In genomic region chr7:44537442-44537841, GRCh38 we compare ENCODE assay signal across 1 cellular context.
TF ChIP-seq lines count a peak whose summit lies in the region.

No MANE protein-coding gene starts in this region.

TF ChIP-seq in K562, 482 proteins besides CTCF, POLR2A, EP300 and RAD21 (continued from another document):
- TF ChIP-seq, protein P1, sequence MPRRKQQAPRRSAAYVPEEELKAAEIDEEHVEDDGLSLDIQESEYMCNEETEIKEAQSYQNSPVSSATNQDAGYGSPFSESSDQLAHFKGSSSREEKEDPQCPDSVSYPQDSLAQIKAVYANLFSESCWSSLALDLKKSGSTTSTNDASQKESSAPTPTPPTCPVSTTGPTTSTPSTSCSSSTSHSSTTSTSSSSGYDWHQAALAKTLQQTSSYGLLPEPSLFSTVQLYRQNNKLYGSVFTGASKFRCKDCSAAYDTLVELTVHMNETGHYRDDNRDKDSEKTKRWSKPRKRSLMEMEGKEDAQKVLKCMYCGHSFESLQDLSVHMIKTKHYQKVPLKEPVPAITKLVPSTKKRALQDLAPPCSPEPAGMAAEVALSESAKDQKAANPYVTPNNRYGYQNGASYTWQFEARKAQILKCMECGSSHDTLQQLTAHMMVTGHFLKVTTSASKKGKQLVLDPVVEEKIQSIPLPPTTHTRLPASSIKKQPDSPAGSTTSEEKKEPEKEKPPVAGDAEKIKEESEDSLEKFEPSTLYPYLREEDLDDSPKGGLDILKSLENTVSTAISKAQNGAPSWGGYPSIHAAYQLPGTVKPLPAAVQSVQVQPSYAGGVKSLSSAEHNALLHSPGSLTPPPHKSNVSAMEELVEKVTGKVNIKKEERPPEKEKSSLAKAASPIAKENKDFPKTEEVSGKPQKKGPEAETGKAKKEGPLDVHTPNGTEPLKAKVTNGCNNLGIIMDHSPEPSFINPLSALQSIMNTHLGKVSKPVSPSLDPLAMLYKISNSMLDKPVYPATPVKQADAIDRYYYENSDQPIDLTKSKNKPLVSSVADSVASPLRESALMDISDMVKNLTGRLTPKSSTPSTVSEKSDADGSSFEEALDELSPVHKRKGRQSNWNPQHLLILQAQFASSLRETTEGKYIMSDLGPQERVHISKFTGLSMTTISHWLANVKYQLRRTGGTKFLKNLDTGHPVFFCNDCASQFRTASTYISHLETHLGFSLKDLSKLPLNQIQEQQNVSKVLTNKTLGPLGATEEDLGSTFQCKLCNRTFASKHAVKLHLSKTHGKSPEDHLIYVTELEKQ (CRISPR knock-in tag; IDR thresholded peaks at IDR 0.05): no peak
- TF ChIP-seq ZFP36 (IDR thresholded peaks at IDR 0.05; ENCODE audit: low read depth, low read length, partially characterized antibody): peak; percentile 39
- peak; percentile 65; the same call in 1 of the 2 replicates for TF ChIP-seq ADNP (tag; IDR thresholded peaks at IDR 0.05)
- TF ChIP-seq MCM2 (IDR thresholded peaks at IDR 0.05; ENCODE audit: low read depth): no peak
- TF ChIP-seq JUND (IDR thresholded peaks at IDR 0.05; ENCODE audit: borderline replicate concordance, low read depth, low read length): no peak
- no peak for TF ChIP-seq JUND (tag; IDR thresholded peaks at IDR 0.05; ENCODE audit: borderline replicate concordance, low read depth, low read length)
- TF ChIP-seq THRA (IDR thresholded peaks at IDR 0.05): no peak
- TF ChIP-seq ZNF398 (CRISPR knock-in tag; IDR thresholded peaks at IDR 0.05): no peak
- TF ChIP-seq ZC3H8 (IDR thresholded peaks at IDR 0.05): no peak
- TF ChIP-seq ZNF277 (CRISPR knock-in tag; IDR thresholded peaks at IDR 0.05; ENCODE audit: borderline replicate concordance): no peak
- no peak for TF ChIP-seq RB1 (IDR thresholded peaks at IDR 0.05; ENCODE audit: low read depth)
- TF ChIP-seq NR4A1 (CRISPR knock-in tag; IDR thresholded peaks at IDR 0.05): no peak
- TF ChIP-seq NR4A1 (tag; IDR thresholded peaks at IDR 0.05): no peak
- TF ChIP-seq NCOA2 (IDR thresholded peaks at IDR 0.05; ENCODE audit: partially characterized antibody in 2 of 2): no peak
- TF ChIP-seq RBM25 (IDR thresholded peaks at IDR 0.05; ENCODE audit: low read depth, low read length, severe bottlenecking): peak; percentile 84
- TF ChIP-seq, protein P2, sequence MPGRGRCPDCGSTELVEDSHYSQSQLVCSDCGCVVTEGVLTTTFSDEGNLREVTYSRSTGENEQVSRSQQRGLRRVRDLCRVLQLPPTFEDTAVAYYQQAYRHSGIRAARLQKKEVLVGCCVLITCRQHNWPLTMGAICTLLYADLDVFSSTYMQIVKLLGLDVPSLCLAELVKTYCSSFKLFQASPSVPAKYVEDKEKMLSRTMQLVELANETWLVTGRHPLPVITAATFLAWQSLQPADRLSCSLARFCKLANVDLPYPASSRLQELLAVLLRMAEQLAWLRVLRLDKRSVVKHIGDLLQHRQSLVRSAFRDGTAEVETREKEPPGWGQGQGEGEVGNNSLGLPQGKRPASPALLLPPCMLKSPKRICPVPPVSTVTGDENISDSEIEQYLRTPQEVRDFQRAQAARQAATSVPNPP (IDR thresholded peaks at IDR 0.05; ENCODE audit: borderline replicate concordance, insufficient read depth, insufficient read length): no peak
- TF ChIP-seq, protein P3, sequence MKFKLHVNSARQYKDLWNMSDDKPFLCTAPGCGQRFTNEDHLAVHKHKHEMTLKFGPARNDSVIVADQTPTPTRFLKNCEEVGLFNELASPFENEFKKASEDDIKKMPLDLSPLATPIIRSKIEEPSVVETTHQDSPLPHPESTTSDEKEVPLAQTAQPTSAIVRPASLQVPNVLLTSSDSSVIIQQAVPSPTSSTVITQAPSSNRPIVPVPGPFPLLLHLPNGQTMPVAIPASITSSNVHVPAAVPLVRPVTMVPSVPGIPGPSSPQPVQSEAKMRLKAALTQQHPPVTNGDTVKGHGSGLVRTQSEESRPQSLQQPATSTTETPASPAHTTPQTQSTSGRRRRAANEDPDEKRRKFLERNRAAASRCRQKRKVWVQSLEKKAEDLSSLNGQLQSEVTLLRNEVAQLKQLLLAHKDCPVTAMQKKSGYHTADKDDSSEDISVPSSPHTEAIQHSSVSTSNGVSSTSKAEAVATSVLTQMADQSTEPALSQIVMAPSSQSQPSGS (CRISPR knock-in tag; IDR thresholded peaks at IDR 0.05): no peak
- peak; percentile 16; the same call in 1 of the 2 replicates for TF ChIP-seq HDAC2 (IDR thresholded peaks at IDR 0.05)
- TF ChIP-seq BCOR (IDR thresholded peaks at IDR 0.05): peak; percentile 89
- TF ChIP-seq RCOR1 (IDR thresholded peaks at IDR 0.05; ENCODE audit: borderline replicate concordance in 1 of 2, low read depth in 2 of 2, low read length in 2 of 2): peak in 1 of 2 experiments; percentile 53; a peak in 1 of 4 replicates
- TF ChIP-seq, protein P4, sequence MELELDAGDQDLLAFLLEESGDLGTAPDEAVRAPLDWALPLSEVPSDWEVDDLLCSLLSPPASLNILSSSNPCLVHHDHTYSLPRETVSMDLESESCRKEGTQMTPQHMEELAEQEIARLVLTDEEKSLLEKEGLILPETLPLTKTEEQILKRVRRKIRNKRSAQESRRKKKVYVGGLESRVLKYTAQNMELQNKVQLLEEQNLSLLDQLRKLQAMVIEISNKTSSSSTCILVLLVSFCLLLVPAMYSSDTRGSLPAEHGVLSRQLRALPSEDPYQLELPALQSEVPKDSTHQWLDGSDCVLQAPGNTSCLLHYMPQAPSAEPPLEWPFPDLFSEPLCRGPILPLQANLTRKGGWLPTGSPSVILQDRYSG (tag; conservative IDR thresholded peaks at IDR 0.05; ENCODE audit: low read depth): no peak
- TF ChIP-seq ZC3H4 (CRISPR knock-in tag; IDR thresholded peaks at IDR 0.05; ENCODE audit: borderline replicate concordance): no peak
- TF ChIP-seq NUFIP1 (IDR thresholded peaks at IDR 0.05; ENCODE audit: partially characterized antibody): no peak
- no peak for TF ChIP-seq SAFB (IDR thresholded peaks at IDR 0.05; ENCODE audit: borderline replicate concordance, low read depth, low read length)
TF ChIP-seq in K562: peak in this region for 8.
